14 cellular contexts compared by ENCODE assay signal in the genomic region with DNA sequence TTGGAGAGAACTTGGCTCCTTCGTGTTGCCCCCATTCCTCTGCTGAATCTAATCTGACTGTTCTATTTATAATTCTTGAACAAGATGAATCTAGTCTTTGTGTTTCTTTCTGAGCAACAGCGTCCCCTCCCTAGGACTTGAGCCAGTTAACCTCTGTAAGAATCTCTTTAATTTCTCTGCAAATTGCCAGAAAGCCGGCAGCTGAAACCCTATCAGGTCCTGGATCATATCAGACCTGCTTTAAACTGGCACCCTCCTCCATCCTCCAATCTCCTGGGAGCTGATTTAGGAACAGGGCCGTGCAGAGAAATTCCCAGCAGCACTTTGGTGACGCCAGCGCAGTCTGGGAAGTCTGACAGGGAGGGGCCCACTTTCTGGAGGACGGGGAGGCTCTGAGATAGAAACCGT.
DNase-seq lines count a peak whose midpoint lies in the region; ATAC-seq and TF ChIP-seq lines count a peak whose summit lies in the region.
"Had no signal": no experiment of that assay in that cellular context is flagged by ENCODE, and none has a peak within 500 bp of the region (broad histone marks: within the 10 kb centered on the region; RNA-seq: fewer than 3 reads in every experiment).

No MANE protein-coding gene starts in this region.

- no peak for ATAC-seq in GM18873 (IDR thresholded peaks at IDR 0.05; ENCODE audit: low FRiP score, unreplicated experiment)

- DNase-seq in AG08396 (ENCODE audit: low spot score) (peak; percentile 35), cardiac fibroblast (ENCODE audit: low read depth in 2 of 2) (peak; percentile 35 to 99), hippocampal formation (lab: John Stamatoyannopoulos, UW) (peak; percentile 15 to 77), putamen (ENCODE audit: low spot score) (peak; percentile 75), COLO668 (lab: John Stamatoyannopoulos, UW; ENCODE audit: unreplicated experiment) (no peak), T-helper 2 cell (no peak)
- DNase-seq in effector CD4-positive, alpha-beta T cell, result no peak
- DNase-seq: activated gamma-delta T cell treated with Interleukin-2 at 50 U/mL for 16 hours; NCI-H2171 treated with DMSO at 0.1 percent for 48 hours; stimulated activated CD4-positive, alpha-beta T cell treated with anti-CD3 and anti-CD28 coated beads, Interleukin-4, amount 100 ng/mL, for 1 hour; T-helper 9 cell had no signal

- TF ChIP-seq CTCF in cardiac fibroblast (IDR thresholded peaks at IDR 0.05; ENCODE audit: low read depth, low read length), result no peak

- H3K4me3 ChIP-seq in cardiac fibroblast (replicated peaks in 1 of 2; ENCODE audit: low read depth in 2 of 2, low read length in 2 of 2), result no peak overlapping the region
- H3K4me3 ChIP-seq: BLaER1, HAP-1 had no signal

Comparison
In these comparisons a context has a peak if more than half of its experiments do, and no peak if none do; other contexts are left out.
1. DNase-seq: peak in AG08396 (single experiment), cardiac fibroblast (2 of 2), hippocampal formation (2 of 2) and putamen (single experiment); none in COLO668 (single experiment), effector CD4-positive, alpha-beta T cell (single experiment) and T-helper 2 cell (0 of 5).